In genomic region chr9:4986783-4987182, GRCh38 we compare ENCODE assay signal across 11 cellular contexts. TPM values are rescaled to one million over a fixed set of nuclear protein-coding genes. Genes with fewer than 3 reads are reported as not detected.
A peak's percentile ranks its signal among the peaks of the same experiment; 100 is the strongest.
DNase-seq lines count a peak whose midpoint lies in the region; ATAC-seq and TF ChIP-seq lines count a peak whose summit lies in the region.
"Had no signal": no experiment of that assay in that cellular context is flagged by ENCODE, and none has a peak within 500 bp of the region (broad histone marks: within the 10 kb centered on the region; RNA-seq: fewer than 3 reads in every experiment).

No MANE protein-coding gene starts in this region.

- peaks cover 14% of the 10 kb centered on the region for H3K36me3 Mint-ChIP-seq in activated CD4-positive, alpha-beta T cell treated with anti-CD3 and anti-CD28 coated beads, Interleukin-2, amount 10 ng/mL, durations not matched to agents 24 days and 14 days (ENCODE audit: low read depth)

- no peaks in the 10 kb centered on the region for H3K9me3 Mint-ChIP-seq in activated CD4-positive, alpha-beta T cell treated with anti-CD3 and anti-CD28 coated beads, Interleukin-2, amount 10 ng/mL, durations not matched to agents 24 days and 14 days

- no peaks in the 10 kb centered on the region for H3K9me2 ChIP-seq in SU-DHL-6 (replicated peaks; ENCODE audit: insufficient read depth, low read length)

- H3K9ac ChIP-seq in SU-DHL-6 (ENCODE audit: low read length): no peak overlapping the region

- no peaks in the 10 kb centered on the region for H4K20me1 ChIP-seq in SU-DHL-6 (ENCODE audit: low read depth, low read length)

- no peaks in the 10 kb centered on the region for H3K27me3 Mint-ChIP-seq in activated CD4-positive, alpha-beta T cell treated with anti-CD3 and anti-CD28 coated beads, Interleukin-2, amount 10 ng/mL, durations not matched to agents 24 days and 14 days

- H3K4me3 ChIP-seq in SU-DHL-6 (ENCODE audit: insufficient read depth, low read length, poor library complexity, severe bottlenecking): no peak overlapping the region
- H3K4me3 ChIP-seq in fibroblast of mammary gland (ENCODE audit: control insufficient read depth, low read depth, low read length): peak overlapping the region; percentile 79
- H3K4me3 ChIP-seq in stomach: peak overlapping the region; percentile 73 to 92 (median 86)

- H3K36me3 ChIP-seq in SU-DHL-6 (ENCODE audit: low read length) (no peaks in the 10 kb centered on the region), stomach (peaks cover 0 to 16% (median 2%) of the 10 kb centered on the region in 4 donors)

- CTCF ChIA-PET in HEK293T (lab: Yijun Ruan, JAX): interaction anchor here (1.1 kb wide), 1 partner anchor 227 kb away, joined by 3 read pairs; no protein-coding TSS in a partner anchor

- peaks cover 36% of the 10 kb centered on the region for H3K4me1 Mint-ChIP-seq in activated CD4-positive, alpha-beta T cell treated with anti-CD3 and anti-CD28 coated beads, Interleukin-2, amount 10 ng/mL, durations not matched to agents 24 days and 14 days

- TF ChIP-seq POLR2A in stomach (IDR thresholded peaks at IDR 0.05): no peak

- peaks cover 32 to 67% (median 54%) of the 10 kb centered on the region in 4 donors for H3K4me1 ChIP-seq in stomach

- no peak overlapping the region for H2AFZ ChIP-seq in SU-DHL-6 (ENCODE audit: low read depth, low read length, severe bottlenecking)

- peak overlapping the region; percentile 70 for H3K4me2 ChIP-seq in SU-DHL-6 (ENCODE audit: low read depth, low read length, poor library complexity, severe bottlenecking)

- intact Hi-C loops in activated CD4-positive, alpha-beta T cell treated with anti-CD3 and anti-CD28 coated beads, Interleukin-2, amount 10 ng/mL, durations not matched to agents 24 days and 14 days (cut with micrococcal nuclease): loop anchor here (5.0 to 10.0 kb wide), 5 partner anchors 309 to 682 kb away; partner anchors contain the start of genes CDC37L1, GLIS3 and RIC1
- intact Hi-C loops in stomach (cut with DNase I; ENCODE audit: low total_unique reads): loop anchor here (10.0 kb wide), 2 partner anchors 192 to 222 kb away; partner anchors contain the start of gene RCL1

- H3K27me3 ChIP-seq in SU-DHL-6 (ENCODE audit: low read length): no peaks in the 10 kb centered on the region
- H3K27me3 ChIP-seq in stomach: no peaks in the 10 kb centered on the region

- no peak overlapping the region for H3K4me3 Mint-ChIP-seq in activated CD4-positive, alpha-beta T cell treated with anti-CD3 and anti-CD28 coated beads, Interleukin-2, amount 10 ng/mL, durations not matched to agents 24 days and 14 days

- H3K27ac ChIP-seq in SU-DHL-6 (ENCODE audit: low read depth, low read length): no peak overlapping the region
- peak overlapping the region in 2 of 5 donors; percentile 99 for H3K27ac ChIP-seq in stomach
- H3K27ac ChIP-seq: WERI-Rb-1 had no signal

- no peak overlapping the region for H3K27ac Mint-ChIP-seq in activated CD4-positive, alpha-beta T cell treated with anti-CD3 and anti-CD28 coated beads, Interleukin-2, amount 10 ng/mL, durations not matched to agents 24 days and 14 days

- no peaks in the 10 kb centered on the region for H3K79me2 ChIP-seq in SU-DHL-6 (ENCODE audit: insufficient read depth, low read length)

- no peak for ATAC-seq in HG02678 (IDR thresholded peaks at IDR 0.05; ENCODE audit: unreplicated experiment)
- no peak for ATAC-seq in GM21367 (IDR thresholded peaks at IDR 0.05; ENCODE audit: unreplicated experiment)

- peak; percentile 56 for DNase-seq in activated CD4-positive, alpha-beta T cell treated with anti-CD3 and anti-CD28 coated beads, Interleukin-2, amount 10 ng/mL, durations not matched to agents 24 days and 14 days
- DNase-seq in activated CD4-positive, alpha-beta T cell treated with anti-CD3 and anti-CD28 coated beads, Interleukin-2, amount 50 U/mL, for 48 hours: no peak
- DNase-seq in fibroblast of mammary gland (ENCODE audit: low read depth): no peak
- DNase-seq in stomach: no peak
- DNase-seq in HEK293T (ENCODE audit: extremely low spot score): no peak
- DNase-seq: effector CD8-positive, alpha-beta T cell; NCI-H187; WERI-Rb-1 had no signal

- 64 to 73% (median 70%) methylated on average over 4 of the region's 4 CpGs for WGBS in stomach, 5 donors

- TF ChIP-seq CTCF in SU-DHL-6 (IDR thresholded peaks at IDR 0.05; ENCODE audit: insufficient read depth, low read length, poor library complexity, severe bottlenecking) (no peak), fibroblast of mammary gland (conservative IDR thresholded peaks at IDR 0.05; ENCODE audit: control insufficient read depth, insufficient read depth, low read depth, low read length) (no peak), stomach (IDR thresholded peaks at IDR 0.05) (no peak)

- no peak for TF ChIP-seq EP300 in stomach (IDR thresholded peaks at IDR 0.05)

- H3K9me3 ChIP-seq in SU-DHL-6 (ENCODE audit: insufficient read depth, low read length) (no peaks in the 10 kb centered on the region), stomach (no peaks in the 10 kb centered on the region)

- H3F3A ChIP-seq in SU-DHL-6 (ENCODE audit: insufficient read depth): 0 out of 2 replicates have a peak, but pooled peaks cover 3% of the 10 kb centered on the region

- POLR2A ChIA-PET in HEK293T (lab: Yijun Ruan, JAX): no interaction called here

TF ChIP-seq in HEK293T, 16 proteins besides CTCF, POLR2A, EP300 and RAD21:
- TF ChIP-seq ZNF384 (IDR thresholded peaks at IDR 0.05) (no peak), FOXM1 (IDR thresholded peaks at IDR 0.05; ENCODE audit: borderline replicate concordance) (no peak), TARDBP (IDR thresholded peaks at IDR 0.05) (no peak), LEF1 (IDR thresholded peaks at IDR 0.05; ENCODE audit: borderline replicate concordance) (no peak)
TF ChIP-seq in HEK293T: peak in this region for 0.

RNA-seq across cellular contexts. Expression of gene JAK2, which starts 1.7 kb away (rescaled TPM):
- 29.3 and 29.9 TPM in 2 replicates for total RNA-seq in activated CD4-positive, alpha-beta T cell treated with anti-CD3 and anti-CD28 coated beads, Interleukin-2, amount 10 ng/mL, durations not matched to agents 24 days and 14 days
- 10 to 100 TPM; 12.7 to 58.6 (median 45.1) TPM for total RNA-seq in stomach
- 1 to 10 TPM; 3.9 to 7.5 (median 4.5) TPM for polyA plus RNA-seq in stomach
